Comparison of ENCODE assay signal across 8 cellular contexts in the genomic region with DNA sequence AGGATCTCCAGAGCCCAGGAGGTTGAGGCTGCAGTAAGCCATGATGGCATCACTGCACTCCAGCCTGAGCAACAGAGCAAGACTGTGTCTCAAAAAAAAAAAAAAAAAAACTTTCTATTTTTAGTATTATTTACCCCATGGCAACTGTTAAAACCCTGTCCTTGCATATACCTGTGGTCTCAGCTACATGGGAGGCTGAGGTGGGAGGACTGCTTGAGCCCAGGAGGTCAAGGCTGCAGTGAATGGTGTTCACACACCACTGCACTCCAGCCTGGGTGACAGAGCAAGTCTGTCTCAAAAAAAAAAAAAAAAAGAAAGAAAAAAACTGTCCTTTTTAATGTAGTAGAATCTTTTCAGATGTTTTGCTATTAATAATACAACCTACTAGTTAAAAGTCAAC. TPM values are rescaled to one million over a fixed set of nuclear protein-coding genes. Genes with fewer than 3 reads are reported as not detected.
DNase-seq lines count a peak whose midpoint lies in the region; ATAC-seq and TF ChIP-seq lines count a peak whose summit lies in the region.
"Not testable (repeated sequence)": the region's sequence is repeated elsewhere in the genome, so short reads cannot be mapped to it uniquely, and the experiment has no call there.

No MANE protein-coding gene starts in this region.

- H4K20me1 ChIP-seq in OCI-LY7 (ENCODE audit: insufficient read depth, low read length), result peaks cover 24% of the 10 kb centered on the region

- not testable (repeated sequence) for H3K9me3 Mint-ChIP-seq in activated CD8-positive, alpha-beta memory T cell treated with anti-CD3 and anti-CD28 coated beads, Interleukin-2, amount 10 ng/mL, durations not matched to agents 7 days and 5 days (ENCODE audit: low read depth); effector memory CD8-positive, alpha-beta T cell; naive thymus-derived CD8-positive, alpha-beta T cell; type B pancreatic cell

- H3K27me3 Mint-ChIP-seq in activated CD8-positive, alpha-beta memory T cell treated with anti-CD3 and anti-CD28 coated beads, Interleukin-2, amount 10 ng/mL, durations not matched to agents 7 days and 5 days; effector memory CD8-positive, alpha-beta T cell; naive thymus-derived CD8-positive, alpha-beta T cell; type B pancreatic cell: not testable (repeated sequence)

- DNase-seq in OCI-LY7 (ENCODE audit: low spot score), result peak; percentile 50
- DNase-seq in activated CD8-positive, alpha-beta memory T cell treated with anti-CD3 and anti-CD28 coated beads, Interleukin-2, amount 10 ng/mL, durations not matched to agents 7 days and 5 days; effector memory CD8-positive, alpha-beta T cell; naive thymus-derived CD8-positive, alpha-beta T cell; type B pancreatic cell (ENCODE audit: extremely low spot score, unreplicated experiment): not testable (repeated sequence)

- peaks cover 12% of the 10 kb centered on the region for H3K36me3 Mint-ChIP-seq in activated CD8-positive, alpha-beta memory T cell treated with anti-CD3 and anti-CD28 coated beads, Interleukin-2, amount 10 ng/mL, durations not matched to agents 7 days and 5 days
- peaks cover 33% of the 10 kb centered on the region for H3K36me3 Mint-ChIP-seq in effector memory CD8-positive, alpha-beta T cell (ENCODE audit: insufficient read depth)
- peaks cover 3 to 14% (median 4%) of the 10 kb centered on the region in 3 donors for H3K36me3 Mint-ChIP-seq in naive thymus-derived CD8-positive, alpha-beta T cell
- not testable (repeated sequence) for H3K36me3 Mint-ChIP-seq in type B pancreatic cell

- CTCF ChIA-PET in OCI-LY7 (lab: Charles Lee; ENCODE audit: unreplicated experiment), result not testable (repeated sequence)
- CTCF ChIA-PET in activated CD8-positive, alpha-beta memory T cell treated with anti-CD3 and anti-CD28 coated beads, Interleukin-2, amount 10 ng/mL, durations not matched to agents 7 days and 5 days (lab: Charles Lee), result interaction anchor here (1.0 kb wide), 1 partner anchor 131 kb away, joined by 5 read pairs; no protein-coding TSS in a partner anchor

- BruUV-seq in OCI-LY7 (replicated peaks; lab: Mats Ljungman, UMichigan), result not testable (repeated sequence)

- H3K4me3 Mint-ChIP-seq in activated CD8-positive, alpha-beta memory T cell treated with anti-CD3 and anti-CD28 coated beads, Interleukin-2, amount 10 ng/mL, durations not matched to agents 7 days and 5 days, result peak overlapping the region; percentile 84
- peak overlapping the region; percentile 88 to 98 for H3K4me3 Mint-ChIP-seq in effector memory CD8-positive, alpha-beta T cell
- peak overlapping the region; percentile 91 to 100 (median 98) for H3K4me3 Mint-ChIP-seq in naive thymus-derived CD8-positive, alpha-beta T cell
- peak overlapping the region; percentile 100 for H3K4me3 Mint-ChIP-seq in type B pancreatic cell

- H3K4me1 Mint-ChIP-seq in activated CD8-positive, alpha-beta memory T cell treated with anti-CD3 and anti-CD28 coated beads, Interleukin-2, amount 10 ng/mL, durations not matched to agents 7 days and 5 days, result peaks cover 47% of the 10 kb centered on the region
- H3K4me1 Mint-ChIP-seq in effector memory CD8-positive, alpha-beta T cell (ENCODE audit: low read depth in 2 of 2), result peaks cover 38 to 49% of the 10 kb centered on the region in 2 donors
- peaks cover 24 to 66% (median 54%) of the 10 kb centered on the region in 4 donors for H3K4me1 Mint-ChIP-seq in naive thymus-derived CD8-positive, alpha-beta T cell
- H3K4me1 Mint-ChIP-seq in type B pancreatic cell (ENCODE audit: unreplicated experiment), result peaks cover 27% of the 10 kb centered on the region

- peak overlapping the region; percentile 99 for H3K4me3 ChIP-seq in OCI-LY7 (ENCODE audit: low read depth, low read length, poor library complexity, severe bottlenecking)

- not testable (repeated sequence) for H2AFZ ChIP-seq in OCI-LY7 (ENCODE audit: low read length)

- H3K4me1 ChIP-seq in OCI-LY7 (ENCODE audit: insufficient read depth, low read length, poor library complexity, severe bottlenecking), result peaks cover 43% of the 10 kb centered on the region

- peak overlapping the region; percentile 95 for H3K27ac ChIP-seq in OCI-LY7 (ENCODE audit: low read depth, low read length, poor library complexity, severe bottlenecking)

- TF ChIP-seq CTCF in OCI-LY7 (conservative IDR thresholded peaks at IDR 0.05; ENCODE audit: low read length); type B pancreatic cell (conservative IDR thresholded peaks at IDR 0.05): not testable (repeated sequence)

- H3K79me2 ChIP-seq in OCI-LY7 (ENCODE audit: insufficient read depth, low read depth, low read length), result peaks cover 78% of the 10 kb centered on the region

- not testable (repeated sequence) for H3K9me3 ChIP-seq in OCI-LY7 (ENCODE audit: low read length)

- peak overlapping the region; percentile 95 for H3K4me2 ChIP-seq in OCI-LY7 (ENCODE audit: low read length)

- intact Hi-C loops in OCI-LY7 (cut with micrococcal nuclease; ENCODE audit: unreplicated experiment), result loop anchor here (5.0 kb wide), 2 partner anchors 100 to 420 kb away; partner anchors contain the start of gene APBB1IP

- peaks cover 37% of the 10 kb centered on the region for H3K36me3 ChIP-seq in OCI-LY7 (ENCODE audit: insufficient read depth, low read length)

- H3K9me2 ChIP-seq in OCI-LY7 (ENCODE audit: insufficient read depth, low read length), result not testable (repeated sequence)

- peak overlapping the region; percentile 99 for H3K27ac Mint-ChIP-seq in activated CD8-positive, alpha-beta memory T cell treated with anti-CD3 and anti-CD28 coated beads, Interleukin-2, amount 10 ng/mL, durations not matched to agents 7 days and 5 days
- H3K27ac Mint-ChIP-seq in effector memory CD8-positive, alpha-beta T cell, result peak overlapping the region; percentile 77 to 95
- peak overlapping the region in 5 of 10 donors; percentile 10 to 99 (median 87) for H3K27ac Mint-ChIP-seq in naive thymus-derived CD8-positive, alpha-beta T cell
- H3K27ac Mint-ChIP-seq in type B pancreatic cell, result not testable (repeated sequence)

- ATAC-seq in GM18498 (IDR thresholded peaks at IDR 0.05; ENCODE audit: unreplicated experiment) (peak; percentile 3), GM21367 (IDR thresholded peaks at IDR 0.05; ENCODE audit: unreplicated experiment) (peak; percentile 5), HG03103 (IDR thresholded peaks at IDR 0.05; ENCODE audit: low read depth, unreplicated experiment) (peak; percentile 0)
- ATAC-seq in activated CD8-positive, alpha-beta memory T cell treated with anti-CD3 and anti-CD28 coated beads, Interleukin-2, amount 10 ng/mL, durations not matched to agents 7 days and 5 days; effector memory CD8-positive, alpha-beta T cell (replicated peaks); naive thymus-derived CD8-positive, alpha-beta T cell: not testable (repeated sequence)

- POLR2A ChIA-PET in OCI-LY7 (lab: Charles Lee), result interaction anchor here (0.6 to 2.1 kb wide), 8 partner anchors 14 to 104 kb away, joined by 3 to 9 read pairs (median 3); no protein-coding TSS in a partner anchor
- POLR2A ChIA-PET in naive thymus-derived CD8-positive, alpha-beta T cell (lab: Charles Lee), result interaction anchor here (1.0 kb wide), 1 partner anchor 13 kb away, joined by 3 read pairs; no protein-coding TSS in a partner anchor

RNA-seq across cellular contexts. Expression of gene ABI1, which starts 3.2 kb away (rescaled TPM):
- total RNA-seq in OCI-LY7 (2014; rRNA removed; shearing (Covaris generic)), result 57.4 and 62.4 TPM in 2 replicates
- 76.9 and 87.6 TPM in 2 replicates for total RNA-seq in OCI-LY7 (2022)
- total RNA-seq in activated CD8-positive, alpha-beta memory T cell treated with anti-CD3 and anti-CD28 coated beads, Interleukin-2, amount 10 ng/mL, durations not matched to agents 7 days and 5 days, result 10 to 100 TPM; 55.1 to 55.4 TPM
- total RNA-seq in naive thymus-derived CD8-positive, alpha-beta T cell, result 10 to 100 TPM; 64.0 to 65.9 TPM
- 10 to 100 TPM; 61.7 to 71.9 (median 64.9) TPM for polyA plus RNA-seq in naive thymus-derived CD8-positive, alpha-beta T cell
- 45.5 and 53.2 TPM in 2 replicates for total RNA-seq in type B pancreatic cell (ENCODE audit: low replicate concordance)
